Comparison of ENCODE assay signal across 15 cellular contexts in the genomic region with DNA sequence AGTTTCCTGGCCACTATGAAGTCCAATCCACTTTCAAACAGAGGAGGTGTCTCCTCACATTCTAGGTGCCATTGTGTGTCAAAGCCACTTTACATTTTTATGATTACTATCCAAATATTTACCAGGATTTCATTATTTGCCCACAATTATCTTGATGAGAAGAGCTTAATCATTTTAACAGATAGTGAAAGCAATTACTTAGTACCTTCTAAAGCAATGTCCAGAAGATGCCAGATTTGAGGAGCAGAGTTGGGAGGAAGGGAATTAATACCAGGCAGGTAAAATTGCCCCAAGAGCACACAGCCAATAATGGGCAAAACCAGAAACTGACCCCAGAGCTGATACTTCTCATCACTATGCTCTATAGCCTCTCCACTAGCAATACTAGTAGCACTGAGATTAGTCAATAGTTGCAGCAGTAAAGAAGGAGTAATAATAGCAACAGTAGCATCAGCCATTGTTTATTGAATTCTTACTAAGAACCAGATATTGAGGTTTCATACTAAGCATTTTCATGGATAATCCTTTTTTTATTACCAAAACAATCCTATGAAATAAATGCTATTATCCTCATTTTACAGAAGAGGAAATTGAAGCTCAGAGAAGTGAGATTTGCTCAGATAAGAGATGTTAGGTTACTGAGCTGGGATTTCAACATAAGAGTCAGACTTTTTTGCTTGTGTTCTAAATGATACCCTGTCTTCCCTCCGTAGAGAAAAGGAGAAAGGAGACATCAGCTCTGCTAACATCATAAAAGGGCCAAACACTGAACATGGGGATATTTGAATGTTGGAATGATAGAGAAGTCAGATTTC.
A peak's percentile ranks its signal among the peaks of the same experiment; 100 is the strongest.
DNase-seq lines count a peak whose midpoint lies in the region; ATAC-seq, FAIRE-seq and TF ChIP-seq lines count a peak whose summit lies in the region.
"Had no signal": no experiment of that assay in that cellular context is flagged by ENCODE, and none has a peak within 500 bp of the region (broad histone marks: within the 10 kb centered on the region; RNA-seq: fewer than 3 reads in every experiment).

No MANE protein-coding gene starts in this region.

- no peaks in the 10 kb centered on the region for H3K27me3 Mint-ChIP-seq in activated naive CD4-positive, alpha-beta T cell treated with anti-CD3 and anti-CD28 coated beads for 36 hours (ENCODE audit: low read depth)
- H3K27me3 Mint-ChIP-seq in astrocyte (ENCODE audit: low read depth, unreplicated experiment) (no peaks in the 10 kb centered on the region), osteocyte (ENCODE audit: unreplicated experiment) (no peaks in the 10 kb centered on the region)
- H3K27me3 Mint-ChIP-seq: activated naive CD4-positive, alpha-beta T cell treated with anti-CD3 and anti-CD28 coated beads, Interleukin-2, amount 10 ng/mL, durations not matched to agents 7 days and 5 days; stimulated activated memory B cell treated with anti-CD40 and anti-IgM and Interleukin-4, amounts not matched to agents 10 μg/mL and 1 μg/mL and 100 μg/mL, for 72 hours had no signal

- no peak overlapping the region for H3K4me3 ChIP-seq in astrocyte (ENCODE audit: insufficient read depth, low read depth, low read length)
- H3K4me3 ChIP-seq: gastrocnemius medialis, uterus had no signal

- H3K27ac ChIP-seq in astrocyte (ENCODE audit: low read depth, low read length): peak overlapping the region; percentile 81
- H3K27ac ChIP-seq: gastrocnemius medialis, uterus had no signal

- no peak for ATAC-seq in HG03139 (IDR thresholded peaks at IDR 0.05; ENCODE audit: unreplicated experiment)
- no peak for ATAC-seq in Right ventricle myocardium superior (ENCODE audit: poor library complexity)
- no peak for ATAC-seq in HG03108 (IDR thresholded peaks at IDR 0.05; ENCODE audit: unreplicated experiment)
- ATAC-seq: gastrocnemius medialis had no signal

- peak overlapping the region; percentile 11 for H2AFZ ChIP-seq in astrocyte (ENCODE audit: low read depth, low read length)

- no peaks in the 10 kb centered on the region for H3K79me2 ChIP-seq in astrocyte (ENCODE audit: insufficient read depth, low read length)

- no peak for DNase-seq in activated naive CD4-positive, alpha-beta T cell treated with anti-CD3 and anti-CD28 coated beads for 36 hours
- DNase-seq in activated naive CD4-positive, alpha-beta T cell treated with Interleukin-2 at 50 U/mL for 16 hours: no peak
- DNase-seq in NCI-H748 treated with DMSO at 0.1 percent for 48 hours (lab: John Stamatoyannopoulos, UW) (peak; percentile 83), astrocyte (ENCODE audit: low read depth) (no peak), osteocyte (ENCODE audit: extremely low spot score, unreplicated experiment) (no peak), Right ventricle myocardium superior (no peak)
- DNase-seq: activated naive CD4-positive, alpha-beta T cell treated with anti-CD3 and anti-CD28 coated beads, Interleukin-2, amount 10 ng/mL, durations not matched to agents 7 days and 5 days; cerebellar nuclear complex; gastrocnemius medialis; Kasumi-1; SIG-M5; uterus had no signal

- no peaks in the 10 kb centered on the region for H3K27me3 ChIP-seq in astrocyte (ENCODE audit: insufficient read depth, low read length)
- H3K27me3 ChIP-seq: gastrocnemius medialis, uterus had no signal

- no peaks in the 10 kb centered on the region for H4K20me1 ChIP-seq in astrocyte (ENCODE audit: insufficient read depth, low read length)

- H3K36me3 ChIP-seq in astrocyte (ENCODE audit: insufficient read depth, low read length): no peaks in the 10 kb centered on the region
- H3K36me3 ChIP-seq: gastrocnemius medialis, uterus had no signal

- H3K4me1 Mint-ChIP-seq in activated naive CD4-positive, alpha-beta T cell treated with anti-CD3 and anti-CD28 coated beads for 36 hours (ENCODE audit: low read depth): peaks cover 24% of the 10 kb centered on the region
- H3K4me1 Mint-ChIP-seq in astrocyte (ENCODE audit: low read depth, unreplicated experiment) (peaks cover 53% of the 10 kb centered on the region), osteocyte (ENCODE audit: unreplicated experiment) (peaks cover 12% of the 10 kb centered on the region)
- H3K4me1 Mint-ChIP-seq: stimulated activated memory B cell treated with anti-CD40 and anti-IgM and Interleukin-4, amounts not matched to agents 10 μg/mL and 1 μg/mL and 100 μg/mL, for 72 hours had no signal

- CTCF ChIA-PET in activated naive CD4-positive, alpha-beta T cell treated with anti-CD3 and anti-CD28 coated beads for 36 hours (lab: Charles Lee): interaction anchor here (1.5 to 1.6 kb wide), 3 partner anchors 9 to 298 kb away, joined by 3 to 4 read pairs (median 4); no protein-coding TSS in a partner anchor

- TF ChIP-seq CTCF in astrocyte (IDR thresholded peaks at IDR 0.05; ENCODE audit: insufficient read depth, low read depth, low read length) (no peak), osteocyte (IDR thresholded peaks at IDR 0.05) (no peak)

- H3K27ac Mint-ChIP-seq in activated naive CD4-positive, alpha-beta T cell treated with anti-CD3 and anti-CD28 coated beads for 36 hours: peak overlapping the region; percentile 84
- H3K27ac Mint-ChIP-seq in astrocyte (ENCODE audit: unreplicated experiment): peak overlapping the region; percentile 98
- H3K27ac Mint-ChIP-seq in osteocyte (ENCODE audit: unreplicated experiment): peak overlapping the region; percentile 76
- H3K27ac Mint-ChIP-seq: activated naive CD4-positive, alpha-beta T cell treated with anti-CD3 and anti-CD28 coated beads, Interleukin-2, amount 10 ng/mL, durations not matched to agents 7 days and 5 days; stimulated activated memory B cell treated with anti-CD40 and anti-IgM and Interleukin-4, amounts not matched to agents 10 μg/mL and 1 μg/mL and 100 μg/mL, for 72 hours had no signal

- H3K4me3 Mint-ChIP-seq in activated naive CD4-positive, alpha-beta T cell treated with anti-CD3 and anti-CD28 coated beads for 36 hours: no peak overlapping the region
- H3K4me3 Mint-ChIP-seq in astrocyte (ENCODE audit: unreplicated experiment) (no peak overlapping the region), osteocyte (ENCODE audit: unreplicated experiment) (no peak overlapping the region)
- H3K4me3 Mint-ChIP-seq: activated naive CD4-positive, alpha-beta T cell treated with anti-CD3 and anti-CD28 coated beads, Interleukin-2, amount 10 ng/mL, durations not matched to agents 7 days and 5 days; stimulated activated memory B cell treated with anti-CD40 and anti-IgM and Interleukin-4, amounts not matched to agents 10 μg/mL and 1 μg/mL and 100 μg/mL, for 72 hours had no signal

- H3K9ac ChIP-seq in astrocyte (ENCODE audit: low read length): peak overlapping the region; percentile 63

- H3K9me3 Mint-ChIP-seq in activated naive CD4-positive, alpha-beta T cell treated with anti-CD3 and anti-CD28 coated beads for 36 hours: no peaks in the 10 kb centered on the region
- peaks cover 2% of the 10 kb centered on the region for H3K9me3 Mint-ChIP-seq in astrocyte (ENCODE audit: unreplicated experiment)
- H3K9me3 Mint-ChIP-seq in osteocyte (ENCODE audit: unreplicated experiment): peaks cover 5% of the 10 kb centered on the region

- H3K9me3 ChIP-seq in astrocyte (ENCODE audit: insufficient read depth, low read depth, low read length): no peaks in the 10 kb centered on the region
- H3K9me3 ChIP-seq: gastrocnemius medialis, uterus had no signal

- intact Hi-C loops in activated naive CD4-positive, alpha-beta T cell treated with anti-CD3 and anti-CD28 coated beads for 36 hours (cut with micrococcal nuclease): loop anchor here (1.0 to 10.0 kb wide), 10 partner anchors 32 to 1966 kb away; a partner anchor contains a TSS
- intact Hi-C loops in Right ventricle myocardium superior (cut with DNase I): no loop called here

- peaks cover 28% of the 10 kb centered on the region for H3K4me1 ChIP-seq in astrocyte (ENCODE audit: insufficient read depth, low read length)
- H3K4me1 ChIP-seq: gastrocnemius medialis, uterus had no signal

- peak; percentile 32 for FAIRE-seq in astrocyte (lab: Jason Lieb, UNC)

- no peaks in the 10 kb centered on the region for H3K36me3 Mint-ChIP-seq in activated naive CD4-positive, alpha-beta T cell treated with anti-CD3 and anti-CD28 coated beads for 36 hours (ENCODE audit: low read depth)
- H3K36me3 Mint-ChIP-seq in astrocyte (ENCODE audit: low read depth, unreplicated experiment) (no peaks in the 10 kb centered on the region), osteocyte (ENCODE audit: unreplicated experiment) (no peaks in the 10 kb centered on the region)
- H3K36me3 Mint-ChIP-seq: activated naive CD4-positive, alpha-beta T cell treated with anti-CD3 and anti-CD28 coated beads, Interleukin-2, amount 10 ng/mL, durations not matched to agents 7 days and 5 days; stimulated activated memory B cell treated with anti-CD40 and anti-IgM and Interleukin-4, amounts not matched to agents 10 μg/mL and 1 μg/mL and 100 μg/mL, for 72 hours had no signal

- peak overlapping the region; percentile 52 for H3K4me2 ChIP-seq in astrocyte (ENCODE audit: low read length)
